1 cellular context compared by ENCODE assay signal in genomic region chrX:77892887-77893286, GRCh38.
TF ChIP-seq lines count a peak whose summit lies in the region.

No MANE protein-coding gene starts in this region.

TF ChIP-seq in HepG2, 621 proteins besides CTCF, POLR2A, EP300 and RAD21:
- TF ChIP-seq HNRNPK (IDR thresholded peaks at IDR 0.05; ENCODE audit: low read depth, low read length, poor library complexity, severe bottlenecking) = no peak
- TF ChIP-seq, protein P1, sequence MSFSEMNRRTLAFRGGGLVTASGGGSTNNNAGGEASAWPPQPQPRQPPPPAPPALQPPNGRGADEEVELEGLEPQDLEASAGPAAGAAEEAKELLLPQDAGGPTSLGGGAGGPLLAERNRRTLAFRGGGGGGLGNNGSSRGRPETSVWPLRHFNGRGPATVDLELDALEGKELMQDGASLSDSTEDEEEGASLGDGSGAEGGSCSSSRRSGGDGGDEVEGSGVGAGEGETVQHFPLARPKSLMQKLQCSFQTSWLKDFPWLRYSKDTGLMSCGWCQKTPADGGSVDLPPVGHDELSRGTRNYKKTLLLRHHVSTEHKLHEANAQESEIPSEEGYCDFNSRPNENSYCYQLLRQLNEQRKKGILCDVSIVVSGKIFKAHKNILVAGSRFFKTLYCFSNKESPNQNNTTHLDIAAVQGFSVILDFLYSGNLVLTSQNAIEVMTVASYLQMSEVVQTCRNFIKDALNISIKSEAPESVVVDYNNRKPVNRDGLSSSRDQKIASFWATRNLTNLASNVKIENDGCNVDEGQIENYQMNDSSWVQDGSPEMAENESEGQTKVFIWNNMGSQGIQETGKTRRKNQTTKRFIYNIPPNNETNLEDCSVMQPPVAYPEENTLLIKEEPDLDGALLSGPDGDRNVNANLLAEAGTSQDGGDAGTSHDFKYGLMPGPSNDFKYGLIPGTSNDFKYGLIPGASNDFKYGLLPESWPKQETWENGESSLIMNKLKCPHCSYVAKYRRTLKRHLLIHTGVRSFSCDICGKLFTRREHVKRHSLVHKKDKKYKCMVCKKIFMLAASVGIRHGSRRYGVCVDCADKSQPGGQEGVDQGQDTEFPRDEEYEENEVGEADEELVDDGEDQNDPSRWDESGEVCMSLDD (CRISPR knock-in tag; IDR thresholded peaks at IDR 0.05; ENCODE audit: borderline replicate concordance) = no peak
- TF ChIP-seq, protein P2, sequence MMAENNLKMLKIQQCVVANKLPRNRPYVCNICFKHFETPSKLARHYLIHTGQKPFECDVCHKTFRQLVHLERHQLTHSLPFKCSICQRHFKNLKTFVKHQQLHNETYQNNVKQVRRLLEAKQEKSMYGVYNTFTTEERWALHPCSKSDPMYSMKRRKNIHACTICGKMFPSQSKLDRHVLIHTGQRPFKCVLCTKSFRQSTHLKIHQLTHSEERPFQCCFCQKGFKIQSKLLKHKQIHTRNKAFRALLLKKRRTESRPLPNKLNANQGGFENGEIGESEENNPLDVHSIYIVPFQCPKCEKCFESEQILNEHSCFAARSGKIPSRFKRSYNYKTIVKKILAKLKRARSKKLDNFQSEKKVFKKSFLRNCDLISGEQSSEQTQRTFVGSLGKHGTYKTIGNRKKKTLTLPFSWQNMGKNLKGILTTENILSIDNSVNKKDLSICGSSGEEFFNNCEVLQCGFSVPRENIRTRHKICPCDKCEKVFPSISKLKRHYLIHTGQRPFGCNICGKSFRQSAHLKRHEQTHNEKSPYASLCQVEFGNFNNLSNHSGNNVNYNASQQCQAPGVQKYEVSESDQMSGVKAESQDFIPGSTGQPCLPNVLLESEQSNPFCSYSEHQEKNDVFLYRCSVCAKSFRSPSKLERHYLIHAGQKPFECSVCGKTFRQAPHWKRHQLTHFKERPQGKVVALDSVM (CRISPR knock-in tag; IDR thresholded peaks at IDR 0.05) = peak; percentile 94
